Comparison of ENCODE assay signal across 11 cellular contexts in genomic region chr2:219019436-219019835, GRCh38. TPM values are rescaled to one million over a fixed set of nuclear protein-coding genes. Genes with fewer than 3 reads are reported as not detected.
"Had no signal": no experiment of that assay in that cellular context is flagged by ENCODE, and none has a peak within 500 bp of the region (broad histone marks: within the 10 kb centered on the region; RNA-seq: fewer than 3 reads in every experiment).

No MANE protein-coding gene starts in this region.

- H3K4me1 ChIP-seq: HAP-1 had no signal

- ATAC-seq: HCT116, K562 had no signal

- H3K4me3 Mint-ChIP-seq: HFFc6 had no signal

- DNase-seq: GM23248, GOT3, H7, HFFc6, IMR-90 had no signal

- H3K9me3 ChIP-seq: HAP-1 had no signal

- H3K9me3 Mint-ChIP-seq: HFFc6 had no signal

- H3K9ac ChIP-seq: GM23248 had no signal

- H2AFZ ChIP-seq: GM23248 had no signal

- H3K27ac ChIP-seq: GM23248 had no signal

- H3K36me3 ChIP-seq: HAP-1 had no signal

- H3K27ac Mint-ChIP-seq: HFFc6 had no signal

- FAIRE-seq: HTR-8/SVneo, K562 had no signal

- H3K4me3 ChIP-seq: GM23248, HAP-1, K562 had no signal

RNA-seq across cellular contexts. Expression of gene CFAP65, which starts 21.9 kb away (rescaled TPM):
- total RNA-seq: GM23248, H7, HFFc6, HT-29, IMR-90, K562 had no signal
- polyA plus RNA-seq: IMR-90, K562 had no signal

RNA-seq across cellular contexts. Expression of gene CRYBA2, which starts 26.2 kb away (rescaled TPM):
- total RNA-seq: GM23248, H4, H7, HFFc6, HT-29, IMR-90 had no signal
- polyA plus RNA-seq: GM23248, IMR-90 had no signal

RNA-seq across cellular contexts. Expression of gene FEV, which starts 34.5 kb away (rescaled TPM):
- total RNA-seq: GM23248, H4, H7, HFFc6, HT-29, IMR-90 had no signal
- polyA plus RNA-seq: GM23248, IMR-90 had no signal

RNA-seq across cellular contexts. Expression of gene IHH, which starts 41.3 kb away (rescaled TPM):
- total RNA-seq: GM23248, H4, HFFc6, IMR-90 had no signal
- polyA plus RNA-seq: GM23248, IMR-90, K562 had no signal

RNA-seq across cellular contexts. Expression of gene CDK5R2, which starts 60.0 kb away (rescaled TPM):
- total RNA-seq: GM23248, HT-29, IMR-90 had no signal
- polyA plus RNA-seq: GM23248, IMR-90, K562 had no signal
